ENCODE assay signal across 1 cellular context in the genomic region with DNA sequence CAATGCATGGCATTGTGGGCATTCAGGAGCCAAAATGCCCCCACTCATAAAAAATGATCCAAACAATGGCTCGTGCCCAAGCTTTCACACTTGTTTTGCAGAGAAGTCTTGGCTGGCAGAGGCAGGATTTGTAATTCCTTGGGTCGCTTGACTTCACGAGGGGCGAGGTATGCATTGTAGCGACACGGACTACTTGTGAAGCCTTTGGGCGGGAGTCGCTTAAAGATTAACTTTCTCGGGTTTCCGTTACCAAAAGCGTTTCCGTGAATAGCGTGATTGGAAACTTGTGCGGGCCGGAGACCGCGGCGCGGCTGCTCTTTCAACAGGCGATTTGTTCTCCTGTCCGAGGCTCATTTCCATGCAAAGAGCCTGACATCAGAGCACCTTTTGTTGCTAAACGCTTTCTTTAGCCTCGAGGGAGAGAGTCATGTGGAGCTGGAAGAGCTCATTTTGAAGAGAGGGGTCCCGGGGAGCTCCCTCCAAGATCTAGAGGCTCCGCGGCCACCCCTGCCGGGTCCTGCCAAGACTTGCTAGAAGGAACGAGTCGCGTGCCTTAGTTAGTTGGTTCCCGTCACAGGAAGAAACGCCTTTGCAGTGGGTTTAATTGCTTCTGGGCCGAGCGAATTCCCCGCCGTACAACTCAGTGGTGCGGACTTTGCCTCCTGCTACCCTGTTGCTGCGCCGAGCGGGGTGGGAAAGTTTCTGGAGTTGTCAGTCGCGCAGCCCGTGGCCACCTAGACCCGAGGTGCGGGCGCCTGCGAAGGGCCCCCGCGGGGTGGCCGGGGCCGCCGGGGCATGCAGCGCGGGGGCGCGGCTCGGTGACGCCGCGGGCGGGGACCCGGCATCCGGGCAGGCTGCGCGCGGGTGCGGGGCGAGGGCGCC.
TF ChIP-seq lines count a peak whose summit lies in the region.

Gene SASH1 (plus strand): TSS at position 693 of the 882 bp plus-strand sequence. CDS start 230 bp downstream, outside the sequence.

TF ChIP-seq in Ishikawa, 13 proteins besides CTCF, POLR2A, EP300 and RAD21 (continued from another document):
- TF ChIP-seq, protein P1, sequence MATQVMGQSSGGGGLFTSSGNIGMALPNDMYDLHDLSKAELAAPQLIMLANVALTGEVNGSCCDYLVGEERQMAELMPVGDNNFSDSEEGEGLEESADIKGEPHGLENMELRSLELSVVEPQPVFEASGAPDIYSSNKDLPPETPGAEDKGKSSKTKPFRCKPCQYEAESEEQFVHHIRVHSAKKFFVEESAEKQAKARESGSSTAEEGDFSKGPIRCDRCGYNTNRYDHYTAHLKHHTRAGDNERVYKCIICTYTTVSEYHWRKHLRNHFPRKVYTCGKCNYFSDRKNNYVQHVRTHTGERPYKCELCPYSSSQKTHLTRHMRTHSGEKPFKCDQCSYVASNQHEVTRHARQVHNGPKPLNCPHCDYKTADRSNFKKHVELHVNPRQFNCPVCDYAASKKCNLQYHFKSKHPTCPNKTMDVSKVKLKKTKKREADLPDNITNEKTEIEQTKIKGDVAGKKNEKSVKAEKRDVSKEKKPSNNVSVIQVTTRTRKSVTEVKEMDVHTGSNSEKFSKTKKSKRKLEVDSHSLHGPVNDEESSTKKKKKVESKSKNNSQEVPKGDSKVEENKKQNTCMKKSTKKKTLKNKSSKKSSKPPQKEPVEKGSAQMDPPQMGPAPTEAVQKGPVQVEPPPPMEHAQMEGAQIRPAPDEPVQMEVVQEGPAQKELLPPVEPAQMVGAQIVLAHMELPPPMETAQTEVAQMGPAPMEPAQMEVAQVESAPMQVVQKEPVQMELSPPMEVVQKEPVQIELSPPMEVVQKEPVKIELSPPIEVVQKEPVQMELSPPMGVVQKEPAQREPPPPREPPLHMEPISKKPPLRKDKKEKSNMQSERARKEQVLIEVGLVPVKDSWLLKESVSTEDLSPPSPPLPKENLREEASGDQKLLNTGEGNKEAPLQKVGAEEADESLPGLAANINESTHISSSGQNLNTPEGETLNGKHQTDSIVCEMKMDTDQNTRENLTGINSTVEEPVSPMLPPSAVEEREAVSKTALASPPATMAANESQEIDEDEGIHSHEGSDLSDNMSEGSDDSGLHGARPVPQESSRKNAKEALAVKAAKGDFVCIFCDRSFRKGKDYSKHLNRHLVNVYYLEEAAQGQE (IDR thresholded peaks at IDR 0.05; ENCODE audit: low read depth), result no peak
- TF ChIP-seq TCF12 (IDR thresholded peaks at IDR 0.05; ENCODE audit: low read depth), result no peak
- 0 out of 2 replicates have a peak, but pooled peaks have one; percentile 4 for TF ChIP-seq NFIC (IDR thresholded peaks at IDR 0.05)
- TF ChIP-seq YY1 (IDR thresholded peaks at IDR 0.05; ENCODE audit: low read depth), result no peak
- peak; percentile 90 for TF ChIP-seq MAX (IDR thresholded peaks at IDR 0.05)
- TF ChIP-seq FOXM1 (IDR thresholded peaks at IDR 0.05; ENCODE audit: borderline replicate concordance, low read depth), result peak; percentile 48; the same call in 1 of the 2 replicates
- TF ChIP-seq CREB1 (IDR thresholded peaks at IDR 0.05; ENCODE audit: low read depth), result no peak
